Comparison of ENCODE assay signal across 31 cellular contexts in genomic region chr2:96400049-96401000, GRCh38.
A peak's percentile ranks its signal among the peaks of the same experiment; 100 is the strongest.
DNase-seq lines count a peak whose midpoint lies in the region; ATAC-seq, FAIRE-seq and TF ChIP-seq lines count a peak whose summit lies in the region.
"Had no signal": no experiment of that assay in that cellular context is flagged by ENCODE, and none has a peak within 500 bp of the region (broad histone marks: within the 10 kb centered on the region; RNA-seq: fewer than 3 reads in every experiment).

No MANE protein-coding gene starts in this region.

- FAIRE-seq in GM19239 (lab: Jason Lieb, UNC) = no peak
- FAIRE-seq: GM12891 had no signal

- H3K4me1 Mint-ChIP-seq in activated naive CD4-positive, alpha-beta T cell treated with anti-CD3 and anti-CD28 coated beads, Interleukin-2, amount 50 U/mL, for 24 hours = no peaks in the 10 kb centered on the region
- H3K4me1 Mint-ChIP-seq in activated naive CD4-positive, alpha-beta T cell treated with anti-CD3 and anti-CD28 coated beads for 36 hours (ENCODE audit: low read depth) = no peaks in the 10 kb centered on the region
- no peaks in the 10 kb centered on the region for H3K4me1 Mint-ChIP-seq in activated T-helper 17 cell treated with anti-CD3 and anti-CD28 coated beads, Interleukin-2, amount 50 U/mL, for 72 hours
- H3K4me1 Mint-ChIP-seq: activated CD4-positive, alpha-beta memory T cell treated with anti-CD3 and anti-CD28 coated beads, Interleukin-2, amount 10 ng/mL, durations not matched to agents 7 days and 5 days; activated naive CD8-positive, alpha-beta T cell treated with anti-CD3 and anti-CD28 coated beads, Interleukin-2, amount 10 ng/mL, durations not matched to agents 7 days and 5 days had no signal

- H3K4me1 ChIP-seq in Karpas-422 (ENCODE audit: low read length) (no peaks in the 10 kb centered on the region), lower lobe of right lung (peaks cover 6% of the 10 kb centered on the region), tibial nerve (peaks cover 0 to 21% (median 0%) of the 10 kb centered on the region in 4 donors)
- H3K4me1 ChIP-seq: BE2C, prostate gland, sigmoid colon, transverse colon had no signal

- H3K27ac ChIP-seq in Karpas-422 (ENCODE audit: low read length) = no peak overlapping the region
- no peak overlapping the region for H3K27ac ChIP-seq in lower lobe of right lung
- H3K27ac ChIP-seq in tibial nerve = peak overlapping the region in 3 of 4 donors; percentile 10 to 67 (median 20)
- H3K27ac ChIP-seq: ascending aorta, prostate gland, sigmoid colon, transverse colon had no signal

- H2AFZ ChIP-seq in Karpas-422 (ENCODE audit: low read length) = no peak overlapping the region

- H3K9me3 ChIP-seq in Karpas-422 (ENCODE audit: low read length) = no peaks in the 10 kb centered on the region
- H3K9me3 ChIP-seq in lower lobe of right lung = no peaks in the 10 kb centered on the region
- no peaks in the 10 kb centered on the region for H3K9me3 ChIP-seq in tibial nerve
- H3K9me3 ChIP-seq: ascending aorta, BE2C, prostate gland, sigmoid colon, transverse colon had no signal

- no peaks in the 10 kb centered on the region for H3K79me2 ChIP-seq in Karpas-422 (ENCODE audit: low read length)

- H3K4me2 ChIP-seq in Karpas-422 (ENCODE audit: low read depth, low read length, poor library complexity, severe bottlenecking) = no peak overlapping the region

- H3K36me3 Mint-ChIP-seq in activated naive CD4-positive, alpha-beta T cell treated with anti-CD3 and anti-CD28 coated beads, Interleukin-2, amount 50 U/mL, for 24 hours = no peaks in the 10 kb centered on the region
- no peaks in the 10 kb centered on the region for H3K36me3 Mint-ChIP-seq in activated naive CD4-positive, alpha-beta T cell treated with anti-CD3 and anti-CD28 coated beads for 36 hours (ENCODE audit: low read depth)
- H3K36me3 Mint-ChIP-seq in activated T-helper 17 cell treated with anti-CD3 and anti-CD28 coated beads, Interleukin-2, amount 50 U/mL, for 72 hours (ENCODE audit: low read depth) = no peaks in the 10 kb centered on the region
- H3K36me3 Mint-ChIP-seq: activated naive CD8-positive, alpha-beta T cell treated with anti-CD3 and anti-CD28 coated beads, Interleukin-2, amount 10 ng/mL, durations not matched to agents 7 days and 5 days had no signal

- intact Hi-C loops in activated naive CD4-positive, alpha-beta T cell treated with anti-CD3 and anti-CD28 coated beads for 36 hours (cut with micrococcal nuclease) = no loop called here
- intact Hi-C loops in lower lobe of right lung (cut with DNase I) = no loop called here

- no peaks in the 10 kb centered on the region for H3K9me2 ChIP-seq in Karpas-422 (replicated peaks; ENCODE audit: insufficient read depth, low read length)

- TF ChIP-seq POLR2A in tibial nerve (IDR thresholded peaks at IDR 0.05) = no peak

- CTCF ChIA-PET in activated naive CD4-positive, alpha-beta T cell treated with anti-CD3 and anti-CD28 coated beads for 36 hours (lab: Charles Lee) = no interaction called here

- TF ChIP-seq EP300 in tibial nerve (IDR thresholded peaks at IDR 0.05) = peak in 1 of 2 donors; percentile 56

- no peak overlapping the region for H3K4me3 Mint-ChIP-seq in activated naive CD4-positive, alpha-beta T cell treated with anti-CD3 and anti-CD28 coated beads, Interleukin-2, amount 50 U/mL, for 24 hours
- no peak overlapping the region for H3K4me3 Mint-ChIP-seq in activated naive CD4-positive, alpha-beta T cell treated with anti-CD3 and anti-CD28 coated beads for 36 hours
- H3K4me3 Mint-ChIP-seq in activated T-helper 17 cell treated with anti-CD3 and anti-CD28 coated beads, Interleukin-2, amount 50 U/mL, for 72 hours = no peak overlapping the region
- H3K4me3 Mint-ChIP-seq: activated CD4-positive, alpha-beta memory T cell treated with anti-CD3 and anti-CD28 coated beads, Interleukin-2, amount 10 ng/mL, durations not matched to agents 7 days and 5 days; activated naive CD8-positive, alpha-beta T cell treated with anti-CD3 and anti-CD28 coated beads, Interleukin-2, amount 10 ng/mL, durations not matched to agents 7 days and 5 days; H9 had no signal

- H4K20me1 ChIP-seq in Karpas-422 (ENCODE audit: insufficient read depth, low read depth, low read length) = no peaks in the 10 kb centered on the region

- H3K27me3 ChIP-seq in Karpas-422 (ENCODE audit: low read length) (no peaks in the 10 kb centered on the region), lower lobe of right lung (ENCODE audit: low read depth) (no peaks in the 10 kb centered on the region), tibial nerve (no peaks in the 10 kb centered on the region)
- H3K27me3 ChIP-seq: ascending aorta, BE2C, sigmoid colon, transverse colon had no signal

- H3K36me3 ChIP-seq in Karpas-422 (ENCODE audit: insufficient read depth, low read length) (no peaks in the 10 kb centered on the region), lower lobe of right lung (no peaks in the 10 kb centered on the region), tibial nerve (no peaks in the 10 kb centered on the region)
- H3K36me3 ChIP-seq: ascending aorta, BE2C, prostate gland, sigmoid colon, transverse colon had no signal

- H3K27ac Mint-ChIP-seq in activated naive CD4-positive, alpha-beta T cell treated with anti-CD3 and anti-CD28 coated beads, Interleukin-2, amount 50 U/mL, for 24 hours = peak overlapping the region; percentile 38
- H3K27ac Mint-ChIP-seq in activated naive CD4-positive, alpha-beta T cell treated with anti-CD3 and anti-CD28 coated beads for 36 hours = no peak overlapping the region
- H3K27ac Mint-ChIP-seq in activated T-helper 17 cell treated with anti-CD3 and anti-CD28 coated beads, Interleukin-2, amount 50 U/mL, for 72 hours = no peak overlapping the region
- H3K27ac Mint-ChIP-seq: activated CD4-positive, alpha-beta memory T cell treated with anti-CD3 and anti-CD28 coated beads, Interleukin-2, amount 10 ng/mL, durations not matched to agents 7 days and 5 days; activated naive CD8-positive, alpha-beta T cell treated with anti-CD3 and anti-CD28 coated beads, Interleukin-2, amount 10 ng/mL, durations not matched to agents 7 days and 5 days; H9 had no signal

- no peak for DNase-seq in activated naive CD4-positive, alpha-beta T cell treated with anti-CD3 and anti-CD28 coated beads for 36 hours
- DNase-seq in Karpas-422 (peak; percentile 32), lower lobe of right lung (no peak), tibial nerve (ENCODE audit: low spot score in 2 of 2) (no peak), GM19239 (ENCODE audit: insufficient read length, low spot score) (no peak)
- DNase-seq: activated CD4-positive, alpha-beta T cell treated with anti-CD3 and anti-CD28 coated beads for 1 hour; activated effector memory CD4-positive, alpha-beta T cell treated with anti-CD3 and anti-CD28 coated beads, Interleukin-2, amount 50 U/mL, for 16 hours; activated naive CD8-positive, alpha-beta T cell treated with anti-CD3 and anti-CD28 coated beads, Interleukin-2, amount 10 ng/mL, durations not matched to agents 7 days and 5 days; activated T-cell treated with anti-CD3 and anti-CD28 coated beads for 4 hours; BE2C; cortex of kidney; erythroblast; H9; Kasumi-1; mesenchymal stem cell; NCI-H1417 treated with DMSO at 0.1 percent for 48 hours; NCI-H2081 treated with DMSO at 0.1 percent for 48 hours; NCI-H510A; OCI-M1; sigmoid colon; stimulated activated CD4-positive, alpha-beta T cell treated with anti-CD3 and anti-CD28 coated beads, Interleukin-12 subunit alpha, Interleukin-12 subunit beta, amount 100 ng/mL, for 4 hours; stimulated activated CD4-positive, alpha-beta T cell treated with anti-CD3 and anti-CD28 coated beads, Interleukin-2, amount 100 ng/mL, for 48 hours; transverse colon had no signal

- no peak overlapping the region for H3K4me3 ChIP-seq in Karpas-422 (ENCODE audit: low read length)
- no peak overlapping the region for H3K4me3 ChIP-seq in lower lobe of right lung
- H3K4me3 ChIP-seq in tibial nerve = no peak overlapping the region
- H3K4me3 ChIP-seq: ascending aorta, prostate gland, sigmoid colon, transverse colon had no signal

- no peaks in the 10 kb centered on the region for H3K9me3 Mint-ChIP-seq in activated naive CD4-positive, alpha-beta T cell treated with anti-CD3 and anti-CD28 coated beads, Interleukin-2, amount 50 U/mL, for 24 hours
- no peaks in the 10 kb centered on the region for H3K9me3 Mint-ChIP-seq in activated naive CD4-positive, alpha-beta T cell treated with anti-CD3 and anti-CD28 coated beads for 36 hours
- H3K9me3 Mint-ChIP-seq in activated T-helper 17 cell treated with anti-CD3 and anti-CD28 coated beads, Interleukin-2, amount 50 U/mL, for 72 hours = no peaks in the 10 kb centered on the region
- H3K9me3 Mint-ChIP-seq: activated CD4-positive, alpha-beta memory T cell treated with anti-CD3 and anti-CD28 coated beads, Interleukin-2, amount 10 ng/mL, durations not matched to agents 7 days and 5 days; activated naive CD8-positive, alpha-beta T cell treated with anti-CD3 and anti-CD28 coated beads, Interleukin-2, amount 10 ng/mL, durations not matched to agents 7 days and 5 days; H9 had no signal

- H3K27me3 Mint-ChIP-seq in activated naive CD4-positive, alpha-beta T cell treated with anti-CD3 and anti-CD28 coated beads, Interleukin-2, amount 50 U/mL, for 24 hours = no peaks in the 10 kb centered on the region
- H3K27me3 Mint-ChIP-seq in activated naive CD4-positive, alpha-beta T cell treated with anti-CD3 and anti-CD28 coated beads for 36 hours (ENCODE audit: low read depth) = no peaks in the 10 kb centered on the region
- H3K27me3 Mint-ChIP-seq in activated T-helper 17 cell treated with anti-CD3 and anti-CD28 coated beads, Interleukin-2, amount 50 U/mL, for 72 hours = no peaks in the 10 kb centered on the region

- ATAC-seq in lower lobe of right lung = peak; percentile 61 to 79
- no peak for ATAC-seq in activated T-helper 17 cell treated with anti-CD3 and anti-CD28 coated beads, Interleukin-2, amount 50 U/mL, for 72 hours (replicated peaks)
- no peak for ATAC-seq in HG03095 (IDR thresholded peaks at IDR 0.05; ENCODE audit: unreplicated experiment)
- ATAC-seq: SK-N-SH treated with all-trans-retinoic acid at 6 μM for 48 hours had no signal

- TF ChIP-seq CTCF in lower lobe of right lung (IDR thresholded peaks at IDR 0.05) (no peak), tibial nerve (IDR thresholded peaks at IDR 0.05) (no peak)

- WGBS in tibial nerve, 2 donors = 81 to 85% methylated on average over 12 of the region's 12 CpGs

- no peak overlapping the region for H3K9ac ChIP-seq in Karpas-422 (ENCODE audit: low read length)

Comparison
In these comparisons a context has a peak if more than half of its experiments do, and no peak if none do; other contexts are left out.
1. H3K27ac ChIP-seq: peak in tibial nerve (3 of 4); none in Karpas-422 (single experiment) and lower lobe of right lung (single experiment).
2. ATAC-seq: peak in lower lobe of right lung (2 of 2); none in activated T-helper 17 cell treated with anti-CD3 and anti-CD28 coated beads, Interleukin-2, amount 50 U/mL, for 72 hours (single experiment) and HG03095 (single experiment).